8 cellular contexts compared by ENCODE assay signal in genomic region chr2:19989681-19990415, GRCh38. TPM values are rescaled to one million over a fixed set of nuclear protein-coding genes. Genes with fewer than 3 reads are reported as not detected.
DNase-seq lines count a peak whose midpoint lies in the region; ATAC-seq and TF ChIP-seq lines count a peak whose summit lies in the region.

Gene WDR35 (minus strand): TSS chr2:19990105. CDS start chr2:19990015, 90 bp downstream.

- no peaks in the 10 kb centered on the region for H4K20me1 ChIP-seq in GM23338 (replicated peaks; ENCODE audit: insufficient read depth)

- peaks cover 22% of the 10 kb centered on the region for H3K4me1 Mint-ChIP-seq in GM23338
- H3K4me1 Mint-ChIP-seq in activated T-helper 2 cell treated with anti-CD3 and anti-CD28 coated beads, Interferon-gamma antibody, Interleukin-2, Interleukin-4, amounts not matched to agents 10 μg/mL and 5 μg/mL and 100 μg/mL, durations not matched to agents 14 hours and 24 hours and 36 hours (ENCODE audit: low read depth): peaks cover 18% of the 10 kb centered on the region
- peaks cover 22% of the 10 kb centered on the region for H3K4me1 Mint-ChIP-seq in nephron

- peaks cover 7% of the 10 kb centered on the region for H3K27me3 Mint-ChIP-seq in GM23338 (ENCODE audit: insufficient read depth, low read depth, poor library complexity)
- peaks cover 29% of the 10 kb centered on the region for H3K27me3 Mint-ChIP-seq in activated T-helper 2 cell treated with anti-CD3 and anti-CD28 coated beads, Interferon-gamma antibody, Interleukin-2, Interleukin-4, amounts not matched to agents 10 μg/mL and 5 μg/mL and 100 μg/mL, durations not matched to agents 14 hours and 24 hours and 36 hours (ENCODE audit: low read depth)
- peaks cover 12% of the 10 kb centered on the region for H3K27me3 Mint-ChIP-seq in nephron (ENCODE audit: low read depth)

- no peak for TF ChIP-seq CTCF in GM23338 (conservative IDR thresholded peaks at IDR 0.05; ENCODE audit: low read depth in 2 of 2)
- TF ChIP-seq CTCF in nephron (IDR thresholded peaks at IDR 0.05; ENCODE audit: unreplicated experiment in 3 of 3): no peak

- 0 out of 2 replicates have a peak, but pooled peaks cover 4% of the 10 kb centered on the region for H3K36me3 ChIP-seq in GM23338 (ENCODE audit: insufficient read depth)

- H3K4me2 ChIP-seq in GM23338: peak within 1 kb of the TSS; percentile 83

- no peaks in the 10 kb centered on the region for H3K9me3 Mint-ChIP-seq in GM23338
- H3K9me3 Mint-ChIP-seq in activated T-helper 2 cell treated with anti-CD3 and anti-CD28 coated beads, Interferon-gamma antibody, Interleukin-2, Interleukin-4, amounts not matched to agents 10 μg/mL and 5 μg/mL and 100 μg/mL, durations not matched to agents 14 hours and 24 hours and 36 hours: peaks cover 6% of the 10 kb centered on the region
- H3K9me3 Mint-ChIP-seq in nephron: no peaks in the 10 kb centered on the region

- no peaks in the 10 kb centered on the region for H3K27me3 ChIP-seq in GM23338 (ENCODE audit: insufficient read depth)

- H3K4me3 Mint-ChIP-seq in GM23338 (peak within 1 kb of the TSS; percentile 94), nephron (peak within 1 kb of the TSS; percentile 95 to 98 (median 97))
- peak within 1 kb of the TSS; percentile 87 for H3K4me3 Mint-ChIP-seq in activated T-helper 2 cell treated with anti-CD3 and anti-CD28 coated beads, Interferon-gamma antibody, Interleukin-2, Interleukin-4, amounts not matched to agents 10 μg/mL and 5 μg/mL and 100 μg/mL, durations not matched to agents 14 hours and 24 hours and 36 hours (ENCODE audit: low read depth)

- peak within 1 kb of the TSS; percentile 83 for H3K27ac ChIP-seq in GM23338 (ENCODE audit: low read depth)

- peaks cover 39% of the 10 kb centered on the region for H3K79me2 ChIP-seq in GM23338 (replicated peaks; ENCODE audit: insufficient read depth)

- peaks cover 18% of the 10 kb centered on the region for H3K4me1 ChIP-seq in GM23338 (ENCODE audit: insufficient read depth)

- H3K9me2 ChIP-seq in GM23338 (ENCODE audit: insufficient read depth): no peaks in the 10 kb centered on the region

- peak; percentile 98 for ATAC-seq in GM23338
- peak; percentile 96 for ATAC-seq in stimulated activated naive CD8-positive, alpha-beta T cell treated with anti-CD3 and anti-CD28 coated beads, Interleukin-15, Interleukin-2, amounts not matched to agents 100 U/mL and 50 U/mL, for 24 hours

- peak within 1 kb of the TSS; percentile 88 for H3K4me3 ChIP-seq in GM23338

- H3K36me3 Mint-ChIP-seq in GM23338 (ENCODE audit: low read depth) (peaks cover 16% of the 10 kb centered on the region), nephron (ENCODE audit: low read depth) (peaks cover 13% of the 10 kb centered on the region)
- H3K36me3 Mint-ChIP-seq in activated T-helper 2 cell treated with anti-CD3 and anti-CD28 coated beads, Interferon-gamma antibody, Interleukin-2, Interleukin-4, amounts not matched to agents 10 μg/mL and 5 μg/mL and 100 μg/mL, durations not matched to agents 14 hours and 24 hours and 36 hours (ENCODE audit: low read depth): peaks cover 3% of the 10 kb centered on the region

- H2AFZ ChIP-seq in GM23338: peak within 1 kb of the TSS; percentile 96

- intact Hi-C loops in activated T-helper 2 cell treated with anti-CD3 and anti-CD28 coated beads, Interferon-gamma antibody, Interleukin-2, Interleukin-4, amounts not matched to agents 10 μg/mL and 5 μg/mL and 100 μg/mL, durations not matched to agents 14 hours and 24 hours and 36 hours (cut with micrococcal nuclease): loop anchor here (1.0 to 2.0 kb wide), 2 partner anchors 61 to 89 kb away; partner anchors contain the start of genes LAPTM4A and TTC32

- H3K27ac Mint-ChIP-seq in GM23338: peak within 1 kb of the TSS; percentile 96
- peak within 1 kb of the TSS; percentile 70 for H3K27ac Mint-ChIP-seq in activated T-helper 2 cell treated with anti-CD3 and anti-CD28 coated beads, Interferon-gamma antibody, Interleukin-2, Interleukin-4, amounts not matched to agents 10 μg/mL and 5 μg/mL and 100 μg/mL, durations not matched to agents 14 hours and 24 hours and 36 hours
- H3K27ac Mint-ChIP-seq in nephron: peak within 1 kb of the TSS; percentile 53 to 84 (median 77)

- DNase-seq in EL: peak; percentile 89
- peak; percentile 97 for DNase-seq in GM23338 (ENCODE audit: low spot score)
- peak; percentile 79 to 80 for DNase-seq in Kasumi-1 (lab: John Stamatoyannopoulos, UW)
- DNase-seq in RKO (ENCODE audit: low spot score): peak; percentile 94
- peak; percentile 90 for DNase-seq in activated T-helper 2 cell treated with anti-CD3 and anti-CD28 coated beads, Interferon-gamma antibody, Interleukin-2, Interleukin-4, amounts not matched to agents 10 μg/mL and 5 μg/mL and 100 μg/mL, durations not matched to agents 14 hours and 24 hours and 36 hours (ENCODE audit: low spot score)
- DNase-seq in fibroblast of the conjunctiva (ENCODE audit: low read depth): peak; percentile 76
- DNase-seq in stimulated activated naive CD8-positive, alpha-beta T cell treated with anti-CD3 and anti-CD28 coated beads, Interleukin-15, Interleukin-2, amounts not matched to agents 100 U/mL and 50 U/mL, for 24 hours: peak; percentile 95

- H3F3A ChIP-seq in GM23338 (replicated peaks; ENCODE audit: low read depth): peaks cover 7% of the 10 kb centered on the region

TF ChIP-seq in GM23338, 12 proteins besides CTCF, POLR2A, EP300 and RAD21:
- TF ChIP-seq POLR2AphosphoS5 (IDR thresholded peaks at IDR 0.05; ENCODE audit: low read depth) (peak; percentile 92), ZNF114 (CRISPR knock-in tag; IDR thresholded peaks at IDR 0.05) (no peak), CREB1 (CRISPR knock-in tag; IDR thresholded peaks at IDR 0.05; ENCODE audit: low read depth) (peak; percentile 55; the same call in 1 of the 2 replicates)
TF ChIP-seq in GM23338: peak in this region for 2.

RNA-seq across cellular contexts. Expression of gene WDR35, which starts in this region (rescaled TPM):
- total RNA-seq in GM23338 (2014; rRNA removed; shearing (Covaris generic)): 20.0 and 24.2 TPM in 2 replicates
- polyA plus RNA-seq in GM23338 (2016; fragmentation: Nextera tagmentation; extraction: Ambion mirVana): 5.3 TPM in 2 replicates
- total RNA-seq in activated T-helper 2 cell treated with anti-CD3 and anti-CD28 coated beads, Interferon-gamma antibody, Interleukin-2, Interleukin-4, amounts not matched to agents 10 μg/mL and 5 μg/mL and 100 μg/mL, durations not matched to agents 14 hours and 24 hours and 36 hours: 7.5 and 7.6 TPM in 2 replicates

Comparison
In these comparisons a context has a peak if more than half of its experiments do, and no peak if none do; other contexts are left out.
1. Peak in every context shown above with its lines: DNase-seq, ATAC-seq, H3K4me3 ChIP-seq and H3K27ac ChIP-seq.